8 cellular contexts compared by ENCODE assay signal in the genomic region with DNA sequence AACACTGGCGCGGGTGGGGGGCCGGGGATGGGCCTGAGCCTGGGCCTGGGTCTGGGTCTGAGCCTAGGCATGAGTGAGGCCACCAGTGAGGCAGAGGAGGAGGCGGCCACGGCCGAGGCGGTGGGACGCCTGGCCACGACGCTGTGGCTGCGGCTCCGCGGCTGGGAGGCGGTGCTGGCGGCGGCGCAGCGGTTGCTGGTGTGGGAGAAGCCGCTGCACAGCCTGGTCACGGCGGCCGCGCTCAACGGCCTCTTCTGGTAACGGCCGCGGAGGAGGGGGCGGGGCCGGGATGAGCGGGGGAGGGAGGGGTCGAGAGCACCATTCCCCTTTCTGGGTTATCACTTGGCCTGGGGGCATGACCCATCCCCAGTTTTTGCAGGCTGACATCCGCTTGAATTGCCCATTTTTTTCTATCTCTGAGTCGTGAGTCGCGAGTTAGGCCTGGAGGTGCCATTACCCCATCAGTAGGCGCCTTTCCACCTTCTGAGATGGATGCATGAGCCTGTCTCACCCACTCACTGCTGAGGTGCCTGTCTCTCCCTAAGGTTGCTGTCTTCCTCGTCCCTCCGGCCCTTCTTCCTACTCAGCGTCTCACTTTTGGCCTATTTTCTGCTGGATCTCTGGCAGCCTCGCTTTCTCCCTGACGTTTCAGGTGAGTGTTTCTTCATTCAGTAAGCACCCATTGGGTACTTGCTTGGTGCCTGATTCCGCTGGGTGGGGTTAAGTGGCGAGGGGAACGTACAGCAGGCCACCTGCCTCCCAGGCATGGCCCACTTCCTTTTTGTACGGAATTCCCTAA. TPM values are rescaled to one million over a fixed set of nuclear protein-coding genes. Genes with fewer than 3 reads are reported as not detected.
A peak's percentile ranks its signal among the peaks of the same experiment; 100 is the strongest.
DNase-seq lines count a peak whose midpoint lies in the region; ATAC-seq, FAIRE-seq and TF ChIP-seq lines count a peak whose summit lies in the region.

No MANE protein-coding gene starts in this region.

- no peak for TF ChIP-seq RAD21 in H1 (IDR thresholded peaks at IDR 0.05 in 1 of 2, conservative IDR thresholded peaks at IDR 0.05 in 1 of 2; ENCODE audit: low read depth in 2 of 2, low read length in 2 of 2)

- H3K9ac ChIP-seq in H1 (replicated peaks in 1 of 4; ENCODE audit: extremely low read depth in 1 of 4, low read depth in 3 of 4, low read length in 3 of 4), result peak overlapping the region; percentile 34 to 92 (median 58)

- intact Hi-C loops in mucosa of descending colon (cut with DNase I, micrococcal nuclease), result no loop called here

- no peaks in the 10 kb centered on the region for H3K27me3 ChIP-seq in H1 (replicated peaks in 1 of 4; ENCODE audit: control insufficient read depth in 3 of 4, extremely low read depth in 1 of 4, insufficient read depth in 3 of 4, low read length in 3 of 4)

- H3K79me2 ChIP-seq in H1 (ENCODE audit: control insufficient read depth in 1 of 2, insufficient read depth in 2 of 2, low read length in 2 of 2), result peaks cover 0 to 8% of the 10 kb centered on the region in 2 experiments; a peak in 1 of 4 replicates

- H3K18ac ChIP-seq in H1 (ENCODE audit: extremely low read depth, low read length), result no peak overlapping the region; the same call in 1 of the 2 replicates

- no peak overlapping the region for H3K23ac ChIP-seq in H1 (ENCODE audit: insufficient read length)

- H4K91ac ChIP-seq in H1 (replicated peaks; ENCODE audit: insufficient read length, low read length), result peak overlapping the region; percentile 40

- H3K4me1 ChIP-seq in H1 (replicated peaks in 1 of 4; ENCODE audit: control insufficient read depth in 3 of 4, insufficient read depth in 4 of 4, low read length in 3 of 4) (peaks cover 0 to 13% (median 6%) of the 10 kb centered on the region in 4 experiments; a peak in 6 of 7 replicates), mucosa of descending colon (ENCODE audit: low read depth) (peaks cover 42% of the 10 kb centered on the region)

- H3K4ac ChIP-seq in H1 (replicated peaks; ENCODE audit: insufficient read length, low read depth, low read length), result no peak overlapping the region

- H3K36me3 ChIP-seq in H1 (ENCODE audit: control insufficient read depth in 2 of 4, insufficient read depth in 4 of 4, low read length in 3 of 4) (peaks cover 6 to 37% (median 24%) of the 10 kb centered on the region in 4 experiments; a peak in 6 of 8 replicates), mucosa of descending colon (ENCODE audit: low read depth) (peaks cover 4% of the 10 kb centered on the region)

- H3K9me3 ChIP-seq in H1 (ENCODE audit: insufficient read depth in 2 of 2, low read depth in 1 of 2, low read length in 1 of 2) (no peaks in the 10 kb centered on the region), mucosa of descending colon (no peaks in the 10 kb centered on the region)

- no peak overlapping the region for H2BK20ac ChIP-seq in H1 (ENCODE audit: low read length)

- no peak overlapping the region for H4K5ac ChIP-seq in H1 (ENCODE audit: insufficient read length, low read depth, low read length)

- peak overlapping the region; percentile 90 for H3K4me3 ChIP-seq in Jurkat, Clone E6-1 (ENCODE audit: low read length)
- peak overlapping the region; percentile 61 to 89 (median 72) for H3K4me3 ChIP-seq in H1 (ENCODE audit: extremely low read depth in 1 of 4, insufficient read depth in 2 of 4, low read depth in 3 of 4, low read length in 4 of 4)
- H3K4me3 ChIP-seq in mucosa of descending colon, result peak overlapping the region; percentile 91

- H3K56ac ChIP-seq in H1 (replicated peaks; ENCODE audit: insufficient read length, low read depth, low read length), result no peak overlapping the region

- peak; percentile 41 for DNase-seq in ELF-1 (ENCODE audit: low read depth, low spot score)
- DNase-seq in Jurkat, Clone E6-1 (ENCODE audit: low read depth, low spot score), result no peak
- peak; percentile 42 for DNase-seq in activated CD4-positive, alpha-beta T cell treated with anti-CD3 and anti-CD28 coated beads for 48 hours
- peak in 1 of 2 experiments; percentile 64 for DNase-seq in H1 (ENCODE audit: low read depth in 1 of 2, low spot score in 2 of 2)
- DNase-seq in mucosa of descending colon, result peak; percentile 70 to 83 (median 78)
- peak in 23 of 49 donors; percentile 24 to 91 (median 59) for DNase-seq in substantia nigra (lab: John Stamatoyannopoulos, UW)
- DNase-seq in NCI-H2107 (lab: John Stamatoyannopoulos, UW), result no peak

- POLR2A ChIA-PET in H1 (lab: Charles Lee; ENCODE audit: partially characterized antibody), result interaction anchor here (0.6 to 3.0 kb wide), 2 partner anchors 40 to 113 kb away, joined by 3 to 21 read pairs; partner anchors contain the start of gene ABCB6

- no peak for TF ChIP-seq POLR2A in H1 (IDR thresholded peaks at IDR 0.05; ENCODE audit: control extremely low read depth in 1 of 2, low read depth in 2 of 2, low read length in 2 of 2)

- peak; percentile 12 for ATAC-seq in GM21528 (IDR thresholded peaks at IDR 0.05; ENCODE audit: low FRiP score, unreplicated experiment)
- ATAC-seq in mucosa of descending colon, result peak; percentile 9

- no peak overlapping the region for H2BK120ac ChIP-seq in H1 (replicated peaks; ENCODE audit: low read depth, low read length)

- no peak for FAIRE-seq in H1 (lab: Jason Lieb, UNC)

- no peak for TF ChIP-seq EP300 in H1 (IDR thresholded peaks at IDR 0.05; ENCODE audit: borderline replicate concordance in 1 of 2, low read depth in 2 of 2, low read length in 2 of 2)

- H3K27ac ChIP-seq in H1 (ENCODE audit: low read depth, low read length) (no peak overlapping the region), substantia nigra (ENCODE audit: low read depth, low read length, poor library complexity, severe bottlenecking) (peak overlapping the region; percentile 99)

- H2BK12ac ChIP-seq in H1 (ENCODE audit: low read depth, low read length), result no peak overlapping the region; the same call in 1 of the 2 replicates

- CTCF ChIA-PET in H1 (lab: Charles Lee; ENCODE audit: partially characterized antibody), result interaction anchor here (1.0 kb wide), 1 partner anchor 24 kb away, joined by 5 read pairs; no protein-coding TSS in a partner anchor

- H4K8ac ChIP-seq in H1 (ENCODE audit: extremely low read depth, insufficient read depth, low read length), result peak overlapping the region; percentile 81

- H2AFZ ChIP-seq in H1 (ENCODE audit: low read length), result peak overlapping the region; percentile 34; the same call in 1 of the 2 replicates

- no peak for TF ChIP-seq CTCF in H1 (IDR thresholded peaks at IDR 0.05; ENCODE audit: control extremely low read depth in 1 of 3, insufficient read depth in 1 of 3, low read depth in 1 of 3, low read length in 3 of 3)
- no peak for TF ChIP-seq CTCF in mucosa of descending colon (IDR thresholded peaks at IDR 0.05)

- peak overlapping the region; percentile 82 to 96 for H3K4me2 ChIP-seq in H1 (ENCODE audit: insufficient read depth in 1 of 2, low read depth in 2 of 2, low read length in 2 of 2)

- peaks cover 11% of the 10 kb centered on the region; the same call in 1 of the 2 replicates for H3K23me2 ChIP-seq in H1 (ENCODE audit: low read depth, low read length)

- peaks cover 6% of the 10 kb centered on the region for H3K79me1 ChIP-seq in H1 (ENCODE audit: low read depth, low read length)

- 13% methylated on average over 26 of the region's 45 CpGs; no CpG with 5 or more reads in 1 of the 2 experiments for WGBS in H1 (ENCODE audit: extremely low coverage in 1 of 2, insufficient coverage in 1 of 2, insufficient read length in 1 of 2, insufficient replicate concordance in 2 of 2, low coverage in 1 of 2, low lambda C conversion rate in 2 of 2, missing lambda C conversion rate in 1 of 2), 2 experiments

- H4K20me1 ChIP-seq in H1 (replicated peaks in 1 of 2; ENCODE audit: control insufficient read depth in 1 of 2, insufficient read depth in 2 of 2, low read length in 2 of 2), result peaks cover 0 to 3% of the 10 kb centered on the region in 2 experiments

- H2AK5ac ChIP-seq in H1 (ENCODE audit: low read depth, low read length), result no peak overlapping the region

- H3K14ac ChIP-seq in H1 (ENCODE audit: insufficient read length), result no peak overlapping the region

- no peak overlapping the region; the same call in 1 of the 2 replicates for H2BK15ac ChIP-seq in H1 (ENCODE audit: low read length)

- peak overlapping the region; percentile 6; the same call in 1 of the 2 replicates for H2BK5ac ChIP-seq in H1 (ENCODE audit: low read depth, low read length)

RNA-seq across cellular contexts. Expression of gene RETREG2, which starts 0.5 kb away (rescaled TPM):
- 56.6 TPM for polyA plus RNA-seq in Jurkat, Clone E6-1 (2012; ENCODE audit: insufficient read depth, insufficient read length)
- total RNA-seq in H1 (2021; fragmentation: NEBNext Ultra II Directional; extraction: Animal tissue kit (Norgen Biotek cat#: 25700)), result 50.2 and 51.3 TPM in 2 replicates
- 66.8 and 67.4 TPM in 2 replicates for polyA plus RNA-seq in H1 (2011; rRNA removed)
- 54.4 TPM for polyA plus RNA-seq in H1 (2011; cell fraction: cytosol; rRNA removed)
- 64.5 TPM for polyA plus RNA-seq in H1 (2011; cell fraction: nucleus; rRNA removed)
- 39.4 to 52.1 TPM (median 49.6 TPM) in 4 replicates for polyA plus RNA-seq in H1 (2012, experiment 1 of 2)
- polyA plus RNA-seq in H1 (2012, experiment 2 of 2), result 66.2 TPM
- polyA plus RNA-seq in H1 (2013, experiment 1 of 2), result 37.4 TPM
- 39.2 TPM for polyA plus RNA-seq in H1 (2013, experiment 2 of 2)
- polyA minus RNA-seq in H1 (2011; rRNA and poly(A)+ RNA removed), result 68.3 and 72.4 TPM in 2 replicates
- 37.4 TPM for polyA minus RNA-seq in H1 (2011; cell fraction: cytosol; rRNA and poly(A)+ RNA removed)
- 32.3 TPM for polyA minus RNA-seq in H1 (2011; cell fraction: nucleus; rRNA and poly(A)+ RNA removed)
- 100 to 1,000 TPM; 110 to 159 (median 110) TPM for total RNA-seq in mucosa of descending colon

RNA-seq across cellular contexts. Expression of gene CNPPD1, which starts 1.9 kb away (rescaled TPM):
- polyA plus RNA-seq in Jurkat, Clone E6-1 (2012; ENCODE audit: insufficient read depth, insufficient read length), result 45.0 TPM
- total RNA-seq in H1 (2021; fragmentation: NEBNext Ultra II Directional; extraction: Animal tissue kit (Norgen Biotek cat#: 25700)), result 32.9 and 33.0 TPM in 2 replicates
- polyA plus RNA-seq in H1 (2011; rRNA removed), result 35.9 and 44.8 TPM in 2 replicates
- polyA plus RNA-seq in H1 (2011; cell fraction: cytosol; rRNA removed), result 36.3 TPM
- 43.3 TPM for polyA plus RNA-seq in H1 (2011; cell fraction: nucleus; rRNA removed)
- polyA plus RNA-seq in H1 (2012, experiment 1 of 2), result 31.4 to 40.5 TPM (median 39.6 TPM) in 4 replicates
- polyA plus RNA-seq in H1 (2012, experiment 2 of 2), result 50.2 TPM
- polyA plus RNA-seq in H1 (2013, experiment 1 of 2), result 19.0 TPM
- polyA plus RNA-seq in H1 (2013, experiment 2 of 2), result 19.2 TPM
- 14.2 and 14.3 TPM in 2 replicates for polyA minus RNA-seq in H1 (2011; rRNA and poly(A)+ RNA removed)
- polyA minus RNA-seq in H1 (2011; cell fraction: cytosol; rRNA and poly(A)+ RNA removed), result 8.9 TPM
- 8.2 TPM for polyA minus RNA-seq in H1 (2011; cell fraction: nucleus; rRNA and poly(A)+ RNA removed)
- 100 to 1,000 TPM in 2 of 3 donors, 10 to 100 TPM in 1; 90.4 to 138 (median 110) TPM for total RNA-seq in mucosa of descending colon

RNA-seq across cellular contexts. Expression of gene SLC23A3, which starts 8.7 kb away (rescaled TPM):
- polyA plus RNA-seq in Jurkat, Clone E6-1 (2012; ENCODE audit: insufficient read depth, insufficient read length), result 0.98 TPM
- 0.84 and 0.90 TPM in 2 replicates for total RNA-seq in H1 (2021; fragmentation: NEBNext Ultra II Directional; extraction: Animal tissue kit (Norgen Biotek cat#: 25700))
- 0.31 and 0.35 TPM in 2 replicates for polyA plus RNA-seq in H1 (2011; rRNA removed)
- 0.28 TPM for polyA plus RNA-seq in H1 (2011; cell fraction: cytosol; rRNA removed)
- polyA plus RNA-seq in H1 (2011; cell fraction: nucleus; rRNA removed), result 2.2 TPM
- 0.27 to 0.35 TPM (median 0.31 TPM) in 4 replicates for polyA plus RNA-seq in H1 (2012, experiment 1 of 2)
- polyA plus RNA-seq in H1 (2012, experiment 2 of 2), result 0.07 TPM
- 0.12 TPM for polyA plus RNA-seq in H1 (2013, experiment 1 of 2)
- 0.07 TPM for polyA plus RNA-seq in H1 (2013, experiment 2 of 2)
- 0.60 TPM in 1 of 2 replicates, not detected in the other for polyA minus RNA-seq in H1 (2011; rRNA and poly(A)+ RNA removed)
- not detected for polyA minus RNA-seq in H1 (2011; cell fraction: cytosol; rRNA and poly(A)+ RNA removed)
- 1.3 TPM for polyA minus RNA-seq in H1 (2011; cell fraction: nucleus; rRNA and poly(A)+ RNA removed)
- total RNA-seq in mucosa of descending colon, result 10 to 100 TPM in 1 of 3 donors, 1 to 10 TPM in 2; 5.8 to 13.6 (median 7.6) TPM

RNA-seq across cellular contexts. Expression of gene NHEJ1, which starts 18.0 kb away (rescaled TPM):
- polyA plus RNA-seq in Jurkat, Clone E6-1 (2012; ENCODE audit: insufficient read depth, insufficient read length), result 16.5 TPM
- 22.7 and 25.7 TPM in 2 replicates for total RNA-seq in H1 (2021; fragmentation: NEBNext Ultra II Directional; extraction: Animal tissue kit (Norgen Biotek cat#: 25700))
- 19.4 and 24.1 TPM in 2 replicates for polyA plus RNA-seq in H1 (2011; rRNA removed)
- polyA plus RNA-seq in H1 (2011; cell fraction: cytosol; rRNA removed), result 26.6 TPM
- polyA plus RNA-seq in H1 (2011; cell fraction: nucleus; rRNA removed), result 19.9 TPM
- 19.3 to 25.4 TPM (median 22.0 TPM) in 4 replicates for polyA plus RNA-seq in H1 (2012, experiment 1 of 2)
- polyA plus RNA-seq in H1 (2012, experiment 2 of 2), result 13.2 TPM
- 13.4 TPM for polyA plus RNA-seq in H1 (2013, experiment 1 of 2)
- 14.0 TPM for polyA plus RNA-seq in H1 (2013, experiment 2 of 2)
- 82.4 and 91.5 TPM in 2 replicates for polyA minus RNA-seq in H1 (2011; rRNA and poly(A)+ RNA removed)
- 20.1 TPM for polyA minus RNA-seq in H1 (2011; cell fraction: cytosol; rRNA and poly(A)+ RNA removed)
- 19.5 TPM for polyA minus RNA-seq in H1 (2011; cell fraction: nucleus; rRNA and poly(A)+ RNA removed)
- 10 to 100 TPM; 31.9 to 63.6 (median 41.7) TPM for total RNA-seq in mucosa of descending colon

RNA-seq across cellular contexts. Expression of gene ZFAND2B, which starts 28.0 kb away (rescaled TPM):
- 49.7 TPM for polyA plus RNA-seq in Jurkat, Clone E6-1 (2012; ENCODE audit: insufficient read depth, insufficient read length)
- total RNA-seq in H1 (2021; fragmentation: NEBNext Ultra II Directional; extraction: Animal tissue kit (Norgen Biotek cat#: 25700)), result 16.0 and 16.6 TPM in 2 replicates
- polyA plus RNA-seq in H1 (2011; rRNA removed), result 17.9 and 20.2 TPM in 2 replicates
- 18.0 TPM for polyA plus RNA-seq in H1 (2011; cell fraction: cytosol; rRNA removed)
- polyA plus RNA-seq in H1 (2011; cell fraction: nucleus; rRNA removed), result 33.8 TPM
- 7.8 to 14.5 TPM (median 12.7 TPM) in 4 replicates for polyA plus RNA-seq in H1 (2012, experiment 1 of 2)
- 15.2 TPM for polyA plus RNA-seq in H1 (2012, experiment 2 of 2)
- polyA plus RNA-seq in H1 (2013, experiment 1 of 2), result 12.0 TPM
- 11.6 TPM for polyA plus RNA-seq in H1 (2013, experiment 2 of 2)
- 13.1 and 17.2 TPM in 2 replicates for polyA minus RNA-seq in H1 (2011; rRNA and poly(A)+ RNA removed)
- polyA minus RNA-seq in H1 (2011; cell fraction: cytosol; rRNA and poly(A)+ RNA removed), result 6.4 TPM
- 10.4 TPM for polyA minus RNA-seq in H1 (2011; cell fraction: nucleus; rRNA and poly(A)+ RNA removed)
- 10 to 100 TPM; 59.6 to 88.5 (median 66.0) TPM for total RNA-seq in mucosa of descending colon

Comparison
In these comparisons a context has a peak if more than half of its experiments do, and no peak if none do; other contexts are left out.
1. DNase-seq: peak in ELF-1 (single experiment), activated CD4-positive, alpha-beta T cell treated with anti-CD3 and anti-CD28 coated beads for 48 hours (single experiment) and mucosa of descending colon (3 of 3); none in Jurkat, Clone E6-1 (single experiment) and NCI-H2107 (single experiment).
2. Peak in every context shown above with its lines, with median percentiles within 50 percentile points of each other: H3K4me3 ChIP-seq.